ENCODE assay signal across 31 cellular contexts in genomic region chr19:28963481-28964245, GRCh38.
"Had no signal": no experiment of that assay in that cellular context is flagged by ENCODE, and none has a peak within 500 bp of the region (broad histone marks: within the 10 kb centered on the region; RNA-seq: fewer than 3 reads in every experiment).

No MANE protein-coding gene starts in this region.

- H3K36me3 Mint-ChIP-seq: naive thymus-derived CD8-positive, alpha-beta T cell; stimulated activated memory B cell treated with anti-CD40 and anti-IgM and Interleukin-4, amounts not matched to agents 10 μg/mL and 1 μg/mL and 100 μg/mL, for 72 hours had no signal

- DNase-seq: activated CD4-positive, alpha-beta T cell treated with anti-CD3 and anti-CD28 coated beads for 1 hour; activated CD4-positive, alpha-beta T cell treated with anti-CD3 and anti-CD28 coated beads, Interleukin-2, amount 50 U/mL, for 1 hour; activated CD8-positive, alpha-beta T cell treated with anti-CD3 and anti-CD28 coated beads for 36 hours; activated gamma-delta T cell treated with Interleukin-2 at 50 U/mL for 16 hours; activated naive CD4-positive, alpha-beta T cell treated with anti-CD3 and anti-CD28 coated beads, Interleukin-2, amount 50 U/mL, for 16 hours; activated T-cell treated with anti-CD3 and anti-CD28 coated beads, Interleukin-2, amount 50 U/mL, for 4 hours; amniotic stem cell; caudate nucleus; foreskin melanocyte; glutamatergic neuron; left colon; midbrain; naive thymus-derived CD8-positive, alpha-beta T cell; nucleus accumbens; pancreas; sigmoid colon; stimulated activated CD4-positive, alpha-beta T cell treated with anti-CD3 and anti-CD28 coated beads, Interleukin-1b, Interleukin-23, amount 100 ng/mL, for 48 hours; stimulated activated CD4-positive, alpha-beta T cell treated with anti-CD3 and anti-CD28 coated beads, Interleukin-4, amount 100 ng/mL, for 4 hours; stimulated activated CD8-positive, alpha-beta memory T cell treated with anti-CD3 and anti-CD28 coated beads, Interleukin-4, amount 100 ng/mL, for 48 hours; stimulated activated naive CD8-positive, alpha-beta T cell treated with anti-CD3 and anti-CD28 coated beads, Interleukin-15, amount 100 ng/mL, for 72 hours; substantia nigra; T-helper 17 cell; T1000; upper lobe of left lung had no signal

- H3K4me1 ChIP-seq: pancreas, prostate gland, upper lobe of left lung, vagina had no signal

- H3K27ac ChIP-seq: pancreas, prostate gland, sigmoid colon, upper lobe of left lung, vagina had no signal

- ATAC-seq: activated CD8-positive, alpha-beta T cell treated with anti-CD3 and anti-CD28 coated beads for 36 hours; activated T-cell treated with anti-CD3 and anti-CD28 coated beads, Interleukin-2, amount 50 U/mL, for 4 hours; activated T-helper 17 cell treated with anti-CD3 and anti-CD28 coated beads, Interleukin-2, amount 50 U/mL, for 72 hours; esophagus mucosa; left colon; naive thymus-derived CD8-positive, alpha-beta T cell; pancreas; stimulated activated memory B cell treated with anti-CD40 and anti-IgM and Interleukin-4, amounts not matched to agents 10 μg/mL and 1 μg/mL and 100 μg/mL, for 72 hours; stimulated activated naive CD8-positive, alpha-beta T cell treated with anti-CD3 and anti-CD28 coated beads, Interleukin-15, amount 100 ng/mL, for 72 hours; T-helper 17 cell had no signal

- H3K27me3 Mint-ChIP-seq: activated CD8-positive, alpha-beta T cell treated with anti-CD3 and anti-CD28 coated beads for 36 hours; stimulated activated memory B cell treated with anti-CD40 and anti-IgM and Interleukin-4, amounts not matched to agents 10 μg/mL and 1 μg/mL and 100 μg/mL, for 72 hours had no signal

- H3K4me2 ChIP-seq: smooth muscle cell had no signal

- H3K4me3 ChIP-seq: pancreas, prostate gland, sigmoid colon, smooth muscle cell, upper lobe of left lung, vagina had no signal

- H3K4me1 Mint-ChIP-seq: activated T-helper 17 cell treated with anti-CD3 and anti-CD28 coated beads, Interleukin-2, amount 50 U/mL, for 72 hours; naive thymus-derived CD8-positive, alpha-beta T cell; neural crest cell; stimulated activated memory B cell treated with anti-CD40 and anti-IgM and Interleukin-4, amounts not matched to agents 10 μg/mL and 1 μg/mL and 100 μg/mL, for 72 hours; stimulated activated naive CD8-positive, alpha-beta T cell treated with anti-CD3 and anti-CD28 coated beads, Interleukin-15, amount 100 ng/mL, for 72 hours had no signal

- H3K9me3 Mint-ChIP-seq: activated CD8-positive, alpha-beta T cell treated with anti-CD3 and anti-CD28 coated beads for 36 hours; activated T-cell treated with anti-CD3 and anti-CD28 coated beads, Interleukin-2, amount 50 U/mL, for 4 hours; activated T-helper 17 cell treated with anti-CD3 and anti-CD28 coated beads, Interleukin-2, amount 50 U/mL, for 72 hours; neural crest cell had no signal

- H3K36me3 ChIP-seq: pancreas, prostate gland, sigmoid colon, upper lobe of left lung, vagina had no signal

- H3K27ac Mint-ChIP-seq: activated CD8-positive, alpha-beta T cell treated with anti-CD3 and anti-CD28 coated beads for 36 hours; activated T-helper 17 cell treated with anti-CD3 and anti-CD28 coated beads, Interleukin-2, amount 50 U/mL, for 72 hours; naive thymus-derived CD8-positive, alpha-beta T cell; stimulated activated memory B cell treated with anti-CD40 and anti-IgM and Interleukin-4, amounts not matched to agents 10 μg/mL and 1 μg/mL and 100 μg/mL, for 72 hours; T-helper 17 cell had no signal

- H3K27me3 ChIP-seq: pancreas, upper lobe of left lung, vagina had no signal

- H3K4me3 Mint-ChIP-seq: activated CD8-positive, alpha-beta T cell treated with anti-CD3 and anti-CD28 coated beads for 36 hours; activated T-cell treated with anti-CD3 and anti-CD28 coated beads, Interleukin-2, amount 50 U/mL, for 4 hours; activated T-helper 17 cell treated with anti-CD3 and anti-CD28 coated beads, Interleukin-2, amount 50 U/mL, for 72 hours; naive thymus-derived CD8-positive, alpha-beta T cell; neural crest cell; stimulated activated memory B cell treated with anti-CD40 and anti-IgM and Interleukin-4, amounts not matched to agents 10 μg/mL and 1 μg/mL and 100 μg/mL, for 72 hours; stimulated activated naive CD8-positive, alpha-beta T cell treated with anti-CD3 and anti-CD28 coated beads, Interleukin-15, amount 100 ng/mL, for 72 hours; T-helper 17 cell had no signal

- H3K9me3 ChIP-seq: pancreas, prostate gland, sigmoid colon, upper lobe of left lung, vagina had no signal
